8 cellular contexts compared by ENCODE assay signal in genomic region chr1:206635080-206635982, GRCh38. TPM values are rescaled to one million over a fixed set of nuclear protein-coding genes. Genes with fewer than 3 reads are reported as not detected.
DNase-seq lines count a peak whose midpoint lies in the region; ATAC-seq, FAIRE-seq and TF ChIP-seq lines count a peak whose summit lies in the region.

TSS of gene DYRK3 (plus strand) at chr1:206635536. CDS start at chr1:206635704, 168 bp downstream.

- peaks cover 3% of the 10 kb centered on the region for H3K36me3 Mint-ChIP-seq in astrocyte (ENCODE audit: low read depth, unreplicated experiment)

- H3K4me3 ChIP-seq in astrocyte (ENCODE audit: insufficient read depth, low read depth, low read length), result peak within 1 kb of the TSS; percentile 68
- peak within 1 kb of the TSS; percentile 86 for H3K4me3 ChIP-seq in rectal smooth muscle tissue (ENCODE audit: low read length)
- H3K4me3 ChIP-seq in aorta (ENCODE audit: low read length in 2 of 2), result peak within 1 kb of the TSS; percentile 56 to 79

- H3K27me3 Mint-ChIP-seq in astrocyte (ENCODE audit: low read depth, unreplicated experiment), result no peaks in the 10 kb centered on the region

- H3K9me3 Mint-ChIP-seq in astrocyte (ENCODE audit: unreplicated experiment), result no peaks in the 10 kb centered on the region

- H3K79me2 ChIP-seq in astrocyte (ENCODE audit: insufficient read depth, low read length), result peaks cover 9% of the 10 kb centered on the region

- no peaks in the 10 kb centered on the region for H3K27me3 ChIP-seq in astrocyte (ENCODE audit: insufficient read depth, low read length)
- H3K27me3 ChIP-seq in rectal smooth muscle tissue (ENCODE audit: control insufficient read depth, insufficient read depth, low read length), result no peaks in the 10 kb centered on the region
- no peaks in the 10 kb centered on the region for H3K27me3 ChIP-seq in aorta (ENCODE audit: control insufficient read depth in 1 of 2, insufficient read depth in 2 of 2, low read length in 1 of 2)

- intact Hi-C loops in aorta (cut with DNase I), result loop anchor here in 1 of 2 donors (2.0 kb wide), 1 partner anchor 29 kb away; no protein-coding TSS in a partner anchor

- H4K20me1 ChIP-seq in astrocyte (ENCODE audit: insufficient read depth, low read length), result peaks cover 3% of the 10 kb centered on the region

- peak; percentile 89 for TF ChIP-seq POLR2A in GM18505 (IDR thresholded peaks at IDR 0.05; ENCODE audit: borderline replicate concordance, extremely low read depth, insufficient read depth, insufficient read length)

- no peak for TF ChIP-seq CTCF in astrocyte (IDR thresholded peaks at IDR 0.05; ENCODE audit: insufficient read depth, low read depth, low read length)

- peak within 1 kb of the TSS; percentile 93 for H3K4me3 Mint-ChIP-seq in astrocyte (ENCODE audit: unreplicated experiment)

- peak within 1 kb of the TSS; percentile 75 for H3K27ac Mint-ChIP-seq in astrocyte (ENCODE audit: unreplicated experiment)

- H3K9ac ChIP-seq in astrocyte (ENCODE audit: low read length) (peak within 1 kb of the TSS; percentile 89), rectal smooth muscle tissue (ENCODE audit: low read length) (peak within 1 kb of the TSS; percentile 18)

- ATAC-seq in GM18505 (IDR thresholded peaks at IDR 0.05; ENCODE audit: unreplicated experiment), result peak; percentile 85
- ATAC-seq in HG02970 (IDR thresholded peaks at IDR 0.05; ENCODE audit: low FRiP score, unreplicated experiment), result peak; percentile 89
- ATAC-seq in aorta (ENCODE audit: low FRiP score), result peak; percentile 97

- DNase-seq in NCI-H1930 (lab: John Stamatoyannopoulos, UW) (peak; percentile 83 to 90), T-helper 9 cell (peak; percentile 89), astrocyte (ENCODE audit: low read depth) (peak; percentile 80), hepatic stellate cell (ENCODE audit: low spot score) (peak; percentile 90), aorta (peak; percentile 96 to 99)

- H3K4me1 ChIP-seq in astrocyte (ENCODE audit: insufficient read depth, low read length) (peaks cover 23% of the 10 kb centered on the region), rectal smooth muscle tissue (ENCODE audit: control insufficient read depth, insufficient read depth, low read length) (peaks cover 12% of the 10 kb centered on the region), aorta (ENCODE audit: control insufficient read depth in 1 of 2, insufficient read depth in 2 of 2, low read length in 2 of 2) (peaks cover 0 to 4% of the 10 kb centered on the region in 2 donors)

- H3K27ac ChIP-seq in astrocyte (ENCODE audit: low read depth, low read length) (peak within 1 kb of the TSS; percentile 91), rectal smooth muscle tissue (ENCODE audit: low read depth, low read length) (peak within 1 kb of the TSS; percentile 60), aorta (ENCODE audit: low read depth in 1 of 2, low read length in 2 of 2) (peak within 1 kb of the TSS in 1 of 2 donors; percentile 15)

- H2AFZ ChIP-seq in astrocyte (ENCODE audit: low read depth, low read length), result peak within 1 kb of the TSS; percentile 86

- H3K9me3 ChIP-seq in astrocyte (ENCODE audit: insufficient read depth, low read depth, low read length) (no peaks in the 10 kb centered on the region), aorta (ENCODE audit: control insufficient read depth, low read length) (no peaks in the 10 kb centered on the region)

- 0% methylated on average over 84 to 85 of the region's 85 CpGs for WGBS in aorta, 2 donors

- H3K4me2 ChIP-seq in astrocyte (ENCODE audit: low read length), result peak within 1 kb of the TSS; percentile 92

- peaks cover 17% of the 10 kb centered on the region for H3K4me1 Mint-ChIP-seq in astrocyte (ENCODE audit: low read depth, unreplicated experiment)

- H3K36me3 ChIP-seq in astrocyte (ENCODE audit: insufficient read depth, low read length) (no peaks in the 10 kb centered on the region), rectal smooth muscle tissue (ENCODE audit: control insufficient read depth, insufficient read depth, low read length) (no peaks in the 10 kb centered on the region), aorta (ENCODE audit: control insufficient read depth in 1 of 2, insufficient read depth in 2 of 2, low read length in 1 of 2) (no peaks in the 10 kb centered on the region)

- no peak for FAIRE-seq in astrocyte (lab: Jason Lieb, UNC)

RNA-seq across cellular contexts. Expression of gene DYRK3, which starts in this region (rescaled TPM):
- total RNA-seq in astrocyte (8.2 and 8.7 TPM in 2 replicates), aorta (10 to 100 TPM in 1 of 2 donors, 1 to 10 TPM in 1; 8.2 to 10.7 TPM)
- 1 to 10 TPM; 2.8 to 4.2 TPM for polyA plus RNA-seq in aorta
